ENCODE assay signal across 23 cellular contexts in the genomic region with DNA sequence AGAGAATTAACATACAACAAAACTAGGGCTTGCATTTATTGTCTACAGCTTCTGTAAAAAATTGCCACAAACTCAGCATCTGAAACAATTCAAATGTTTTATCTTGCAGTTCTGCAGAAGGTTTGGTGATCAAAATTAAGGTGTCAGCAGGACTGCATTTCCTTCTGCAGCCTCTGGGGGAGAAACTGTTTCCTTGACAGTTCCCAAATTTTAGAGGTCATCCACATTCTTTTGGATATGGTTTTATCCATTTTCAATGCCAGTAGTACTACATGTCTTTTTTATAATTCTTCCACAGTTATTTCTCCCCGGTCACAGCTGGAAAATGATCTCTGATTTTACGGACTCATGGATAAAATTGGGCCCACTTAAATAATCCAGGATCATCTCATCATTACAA.
"Had no signal": no experiment of that assay in that cellular context is flagged by ENCODE, and none has a peak within 500 bp of the region (broad histone marks: within the 10 kb centered on the region; RNA-seq: fewer than 3 reads in every experiment).

No MANE protein-coding gene starts in this region.

- H3K4me1 ChIP-seq: breast epithelium, colonic mucosa, left ventricle myocardium inferior, neural progenitor cell, sigmoid colon, stomach, suprapubic skin, tibial nerve had no signal

- H3K36me3 ChIP-seq: breast epithelium, colonic mucosa, left ventricle myocardium inferior, neural progenitor cell, sigmoid colon, stomach, suprapubic skin, tibial nerve had no signal

- H3K4me2 ChIP-seq: neural progenitor cell, smooth muscle cell had no signal

- H3K27ac ChIP-seq: breast epithelium, colonic mucosa, dorsolateral prefrontal cortex, left ventricle myocardium inferior, neural progenitor cell, sigmoid colon, stomach, suprapubic skin, tibial nerve had no signal

- H3K4me3 ChIP-seq: breast epithelium, colonic mucosa, dorsolateral prefrontal cortex, left ventricle myocardium inferior, neural progenitor cell, sigmoid colon, smooth muscle cell, stomach, suprapubic skin, tibial nerve had no signal

- H2AFZ ChIP-seq: neural progenitor cell had no signal

- H3K9me3 ChIP-seq: breast epithelium, colonic mucosa, left ventricle myocardium inferior, sigmoid colon, stomach, suprapubic skin, tibial nerve had no signal

- ATAC-seq: effector memory CD8-positive, alpha-beta T cell; naive thymus-derived CD4-positive, alpha-beta T cell; stimulated activated memory B cell treated with anti-CD40 and anti-IgM and Interleukin-4, amounts not matched to agents 10 μg/mL and 1 μg/mL and 100 μg/mL, for 72 hours had no signal

- H3K9ac ChIP-seq: neural progenitor cell had no signal

- H3K27me3 ChIP-seq: breast epithelium, colonic mucosa, dorsolateral prefrontal cortex, neural progenitor cell, sigmoid colon, stomach, suprapubic skin, tibial nerve had no signal

- DNase-seq: activated CD4-positive, alpha-beta T cell treated with anti-CD3 and anti-CD28 coated beads for 4 hours; activated CD4-positive, alpha-beta T cell treated with anti-CD3 and anti-CD28 coated beads, Interleukin-2, amount 50 U/mL, for 48 hours; activated CD4-positive, CD25-positive, alpha-beta regulatory T cell; activated naive CD4-positive, alpha-beta T cell treated with Interleukin-2 at 50 U/mL for 16 hours; activated naive CD8-positive, alpha-beta T cell treated with anti-CD3 and anti-CD28 coated beads for 36 hours; activated T-cell treated with anti-CD3 and anti-CD28 coated beads, Interleukin-2, amount 50 U/mL, for 48 hours; colonic mucosa; dorsolateral prefrontal cortex; effector memory CD8-positive, alpha-beta T cell; kidney glomerular epithelial cell; left ventricle myocardium inferior; naive thymus-derived CD4-positive, alpha-beta T cell; retina; sigmoid colon; stimulated activated CD4-positive, alpha-beta T cell treated with anti-CD3 and anti-CD28 coated beads, Interleukin-15, amount 100 ng/mL, for 24 hours; stomach; T-helper 9 cell had no signal
